In the genomic region with DNA sequence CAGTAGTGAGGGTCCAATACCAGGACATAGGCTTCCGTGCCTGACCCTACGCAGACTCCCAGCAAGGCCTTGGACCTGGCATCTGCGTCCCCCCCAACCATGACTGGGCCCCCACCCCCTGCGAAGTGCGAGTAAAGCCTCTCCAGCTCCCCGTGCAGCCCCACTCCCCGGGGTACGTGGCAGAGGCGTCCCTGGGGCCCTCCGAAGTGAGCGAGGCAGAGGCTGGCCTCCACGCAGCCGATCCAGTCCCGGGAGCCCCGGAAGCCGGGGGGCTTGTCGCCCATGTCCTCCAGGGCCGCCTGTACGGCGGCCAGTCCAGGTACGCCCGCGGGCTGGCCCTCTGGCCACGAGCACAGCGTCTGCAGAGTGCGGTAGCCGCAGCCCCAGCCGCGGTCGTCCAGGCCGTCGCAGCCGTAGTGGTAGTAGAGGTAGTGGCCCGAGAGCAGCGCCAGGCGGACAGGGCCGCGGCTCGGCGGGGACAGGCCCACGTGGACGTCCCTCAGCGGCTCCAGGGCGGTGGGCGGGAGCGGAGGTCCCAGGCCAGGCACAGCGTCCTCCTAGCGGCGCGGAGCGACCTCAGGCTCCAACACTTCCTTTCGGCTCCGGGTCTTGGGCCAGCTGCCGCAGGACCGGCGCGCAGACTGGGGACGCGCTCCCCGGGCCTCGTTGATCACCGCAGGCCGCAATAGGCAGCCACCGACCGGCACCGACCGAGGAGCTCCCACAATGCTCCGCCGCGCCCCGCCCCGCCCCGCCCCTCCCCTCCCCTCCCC, we compare ENCODE assay signal across 1 cellular context.
TF ChIP-seq lines count a peak whose summit lies in the region.

A gene (minus strand): TSS at position 728 of the 773 bp plus-strand sequence. CDS start 444 bp downstream, at position 284.

TF ChIP-seq in HEK293, 187 proteins besides CTCF, POLR2A, EP300 and RAD21 (continued from another document and continues in another):
- peak; percentile 99 for TF ChIP-seq ZFP37 (tag by site-specific recombination; IDR thresholded peaks at IDR 0.05)
- TF ChIP-seq, protein P1, sequence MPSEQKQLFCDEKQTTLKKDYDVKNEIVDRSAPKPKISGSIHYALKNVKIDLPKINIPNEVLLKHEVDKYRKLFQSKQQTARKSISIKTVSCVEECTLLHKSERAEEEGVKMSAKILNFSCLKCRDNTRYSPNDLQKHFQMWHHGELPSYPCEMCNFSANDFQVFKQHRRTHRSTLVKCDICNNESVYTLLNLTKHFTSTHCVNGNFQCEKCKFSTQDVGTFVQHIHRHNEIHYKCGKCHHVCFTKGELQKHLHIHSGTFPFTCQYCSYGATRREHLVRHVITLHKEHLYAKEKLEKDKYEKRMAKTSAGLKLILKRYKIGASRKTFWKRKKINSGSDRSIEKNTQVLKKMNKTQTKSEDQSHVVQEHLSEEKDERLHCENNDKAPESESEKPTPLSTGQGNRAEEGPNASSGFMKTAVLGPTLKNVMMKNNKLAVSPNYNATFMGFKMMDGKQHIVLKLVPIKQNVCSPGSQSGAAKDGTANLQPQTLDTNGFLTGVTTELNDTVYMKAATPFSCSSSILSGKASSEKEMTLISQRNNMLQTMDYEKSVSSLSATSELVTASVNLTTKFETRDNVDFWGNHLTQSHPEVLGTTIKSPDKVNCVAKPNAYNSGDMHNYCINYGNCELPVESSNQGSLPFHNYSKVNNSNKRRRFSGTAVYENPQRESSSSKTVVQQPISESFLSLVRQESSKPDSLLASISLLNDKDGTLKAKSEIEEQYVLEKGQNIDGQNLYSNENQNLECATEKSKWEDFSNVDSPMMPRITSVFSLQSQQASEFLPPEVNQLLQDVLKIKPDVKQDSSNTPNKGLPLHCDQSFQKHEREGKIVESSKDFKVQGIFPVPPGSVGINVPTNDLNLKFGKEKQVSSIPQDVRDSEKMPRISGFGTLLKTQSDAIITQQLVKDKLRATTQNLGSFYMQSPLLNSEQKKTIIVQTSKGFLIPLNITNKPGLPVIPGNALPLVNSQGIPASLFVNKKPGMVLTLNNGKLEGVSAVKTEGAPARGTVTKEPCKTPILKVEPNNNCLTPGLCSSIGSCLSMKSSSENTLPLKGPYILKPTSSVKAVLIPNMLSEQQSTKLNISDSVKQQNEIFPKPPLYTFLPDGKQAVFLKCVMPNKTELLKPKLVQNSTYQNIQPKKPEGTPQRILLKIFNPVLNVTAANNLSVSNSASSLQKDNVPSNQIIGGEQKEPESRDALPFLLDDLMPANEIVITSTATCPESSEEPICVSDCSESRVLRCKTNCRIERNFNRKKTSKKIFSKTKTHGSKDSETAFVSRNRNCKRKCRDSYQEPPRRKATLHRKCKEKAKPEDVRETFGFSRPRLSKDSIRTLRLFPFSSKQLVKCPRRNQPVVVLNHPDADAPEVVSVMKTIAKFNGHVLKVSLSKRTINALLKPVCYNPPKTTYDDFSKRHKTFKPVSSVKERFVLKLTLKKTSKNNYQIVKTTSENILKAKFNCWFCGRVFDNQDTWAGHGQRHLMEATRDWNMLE (tag by site-specific recombination; conservative IDR thresholded peaks at IDR 0.05; ENCODE audit: low read depth), result no peak
- TF ChIP-seq ZNF248 (tag by site-specific recombination; IDR thresholded peaks at IDR 0.05), result no peak
- TF ChIP-seq ZNF174 (tag by site-specific recombination; IDR thresholded peaks at IDR 0.05), result no peak
- peak; percentile 79 for TF ChIP-seq SP3 (tag by site-specific recombination; IDR thresholded peaks at IDR 0.05)
- TF ChIP-seq ZEB2 (tag by site-specific recombination; IDR thresholded peaks at IDR 0.05), result peak; percentile 90
- TF ChIP-seq, protein P2, sequence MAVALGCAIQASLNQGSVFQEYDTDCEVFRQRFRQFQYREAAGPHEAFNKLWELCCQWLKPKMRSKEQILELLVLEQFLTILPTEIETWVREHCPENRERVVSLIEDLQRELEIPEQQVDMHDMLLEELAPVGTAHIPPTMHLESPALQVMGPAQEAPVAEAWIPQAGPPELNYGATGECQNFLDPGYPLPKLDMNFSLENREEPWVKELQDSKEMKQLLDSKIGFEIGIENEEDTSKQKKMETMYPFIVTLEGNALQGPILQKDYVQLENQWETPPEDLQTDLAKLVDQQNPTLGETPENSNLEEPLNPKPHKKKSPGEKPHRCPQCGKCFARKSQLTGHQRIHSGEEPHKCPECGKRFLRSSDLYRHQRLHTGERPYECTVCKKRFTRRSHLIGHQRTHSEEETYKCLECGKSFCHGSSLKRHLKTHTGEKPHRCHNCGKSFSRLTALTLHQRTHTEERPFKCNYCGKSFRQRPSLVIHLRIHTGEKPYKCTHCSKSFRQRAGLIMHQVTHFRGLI (tag by site-specific recombination; IDR thresholded peaks at IDR 0.05), result no peak
- TF ChIP-seq ZNF776 (tag by site-specific recombination; IDR thresholded peaks at IDR 0.05; ENCODE audit: borderline replicate concordance), result no peak
- peak; percentile 90 for TF ChIP-seq KLF16 (tag by site-specific recombination; IDR thresholded peaks at IDR 0.05)
- no peak for TF ChIP-seq ZNF610 (tag by site-specific recombination; IDR thresholded peaks at IDR 0.05; ENCODE audit: borderline replicate concordance)
- peak; percentile 68 for TF ChIP-seq ZFHX2 (tag by site-specific recombination; conservative IDR thresholded peaks at IDR 0.05)
- no peak for TF ChIP-seq ZNF138 (tag by site-specific recombination; IDR thresholded peaks at IDR 0.05; ENCODE audit: borderline replicate concordance)
- TF ChIP-seq, protein P3, sequence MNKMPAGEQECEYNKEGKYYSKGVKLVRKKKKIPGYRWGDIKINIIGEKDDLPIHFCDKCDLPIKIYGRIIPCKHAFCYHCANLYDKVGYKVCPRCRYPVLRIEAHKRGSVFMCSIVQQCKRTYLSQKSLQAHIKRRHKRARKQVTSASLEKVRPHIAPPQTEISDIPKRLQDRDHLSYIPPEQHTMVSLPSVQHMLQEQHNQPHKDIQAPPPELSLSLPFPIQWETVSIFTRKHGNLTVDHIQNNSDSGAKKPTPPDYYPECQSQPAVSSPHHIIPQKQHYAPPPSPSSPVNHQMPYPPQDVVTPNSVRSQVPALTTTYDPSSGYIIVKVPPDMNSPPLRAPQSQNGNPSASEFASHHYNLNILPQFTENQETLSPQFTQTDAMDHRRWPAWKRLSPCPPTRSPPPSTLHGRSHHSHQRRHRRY (tag by site-specific recombination; IDR thresholded peaks at IDR 0.05), result peak; percentile 93
- no peak for TF ChIP-seq ZNF529 (tag by site-specific recombination; IDR thresholded peaks at IDR 0.05; ENCODE audit: insufficient replicate concordance)
- peak; percentile 73; the same call in 1 of the 2 replicates for TF ChIP-seq KLF7 (tag by site-specific recombination; IDR thresholded peaks at IDR 0.05; ENCODE audit: borderline replicate concordance)
- TF ChIP-seq ZBTB48 (tag by site-specific recombination; IDR thresholded peaks at IDR 0.05), result peak; percentile 58; the same call in 1 of the 2 replicates
- peak; percentile 73 for TF ChIP-seq ZXDB (tag by site-specific recombination; IDR thresholded peaks at IDR 0.05)
- no peak for TF ChIP-seq ZNF37A (tag by site-specific recombination; IDR thresholded peaks at IDR 0.05)
- peak; percentile 53 for TF ChIP-seq ZBTB20 (tag by site-specific recombination; IDR thresholded peaks at IDR 0.05)
- TF ChIP-seq, protein P4, sequence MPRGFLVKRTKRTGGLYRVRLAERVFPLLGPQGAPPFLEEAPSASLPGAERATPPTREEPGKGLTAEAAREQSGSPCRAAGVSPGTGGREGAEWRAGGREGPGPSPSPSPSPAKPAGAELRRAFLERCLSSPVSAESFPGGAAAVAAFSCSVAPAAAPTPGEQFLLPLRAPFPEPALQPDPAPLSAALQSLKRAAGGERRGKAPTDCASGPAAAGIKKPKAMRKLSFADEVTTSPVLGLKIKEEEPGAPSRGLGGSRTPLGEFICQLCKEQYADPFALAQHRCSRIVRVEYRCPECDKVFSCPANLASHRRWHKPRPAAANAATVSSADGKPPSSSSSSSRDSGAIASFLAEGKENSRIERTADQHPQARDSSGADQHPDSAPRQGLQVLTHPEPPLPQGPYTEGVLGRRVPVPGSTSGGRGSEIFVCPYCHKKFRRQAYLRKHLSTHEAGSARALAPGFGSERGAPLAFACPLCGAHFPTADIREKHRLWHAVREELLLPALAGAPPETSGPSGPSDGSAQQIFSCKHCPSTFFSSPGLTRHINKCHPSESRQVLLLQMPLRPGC (tag by site-specific recombination; IDR thresholded peaks at IDR 0.05), result peak; percentile 33; the same call in 1 of the 2 replicates
- TF ChIP-seq, protein P5, sequence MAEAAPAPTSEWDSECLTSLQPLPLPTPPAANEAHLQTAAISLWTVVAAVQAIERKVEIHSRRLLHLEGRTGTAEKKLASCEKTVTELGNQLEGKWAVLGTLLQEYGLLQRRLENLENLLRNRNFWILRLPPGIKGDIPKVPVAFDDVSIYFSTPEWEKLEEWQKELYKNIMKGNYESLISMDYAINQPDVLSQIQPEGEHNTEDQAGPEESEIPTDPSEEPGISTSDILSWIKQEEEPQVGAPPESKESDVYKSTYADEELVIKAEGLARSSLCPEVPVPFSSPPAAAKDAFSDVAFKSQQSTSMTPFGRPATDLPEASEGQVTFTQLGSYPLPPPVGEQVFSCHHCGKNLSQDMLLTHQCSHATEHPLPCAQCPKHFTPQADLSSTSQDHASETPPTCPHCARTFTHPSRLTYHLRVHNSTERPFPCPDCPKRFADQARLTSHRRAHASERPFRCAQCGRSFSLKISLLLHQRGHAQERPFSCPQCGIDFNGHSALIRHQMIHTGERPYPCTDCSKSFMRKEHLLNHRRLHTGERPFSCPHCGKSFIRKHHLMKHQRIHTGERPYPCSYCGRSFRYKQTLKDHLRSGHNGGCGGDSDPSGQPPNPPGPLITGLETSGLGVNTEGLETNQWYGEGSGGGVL (tag by site-specific recombination; IDR thresholded peaks at IDR 0.05), result no peak
- peak; percentile 82 for TF ChIP-seq ZNF335 (tag by site-specific recombination; conservative IDR thresholded peaks at IDR 0.05)
- TF ChIP-seq, protein P6, sequence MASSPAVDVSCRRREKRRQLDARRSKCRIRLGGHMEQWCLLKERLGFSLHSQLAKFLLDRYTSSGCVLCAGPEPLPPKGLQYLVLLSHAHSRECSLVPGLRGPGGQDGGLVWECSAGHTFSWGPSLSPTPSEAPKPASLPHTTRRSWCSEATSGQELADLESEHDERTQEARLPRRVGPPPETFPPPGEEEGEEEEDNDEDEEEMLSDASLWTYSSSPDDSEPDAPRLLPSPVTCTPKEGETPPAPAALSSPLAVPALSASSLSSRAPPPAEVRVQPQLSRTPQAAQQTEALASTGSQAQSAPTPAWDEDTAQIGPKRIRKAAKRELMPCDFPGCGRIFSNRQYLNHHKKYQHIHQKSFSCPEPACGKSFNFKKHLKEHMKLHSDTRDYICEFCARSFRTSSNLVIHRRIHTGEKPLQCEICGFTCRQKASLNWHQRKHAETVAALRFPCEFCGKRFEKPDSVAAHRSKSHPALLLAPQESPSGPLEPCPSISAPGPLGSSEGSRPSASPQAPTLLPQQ (tag by site-specific recombination; IDR thresholded peaks at IDR 0.05), result peak; percentile 86
- no peak for TF ChIP-seq ZNF16 (tag by site-specific recombination; IDR thresholded peaks at IDR 0.05; ENCODE audit: low read depth)
- TF ChIP-seq ZNF837 (tag by site-specific recombination; IDR thresholded peaks at IDR 0.05), result peak; percentile 57; the same call in 1 of the 2 replicates
- no peak for TF ChIP-seq ZNF791 (tag by site-specific recombination; IDR thresholded peaks at IDR 0.05)
- TF ChIP-seq, protein P7, sequence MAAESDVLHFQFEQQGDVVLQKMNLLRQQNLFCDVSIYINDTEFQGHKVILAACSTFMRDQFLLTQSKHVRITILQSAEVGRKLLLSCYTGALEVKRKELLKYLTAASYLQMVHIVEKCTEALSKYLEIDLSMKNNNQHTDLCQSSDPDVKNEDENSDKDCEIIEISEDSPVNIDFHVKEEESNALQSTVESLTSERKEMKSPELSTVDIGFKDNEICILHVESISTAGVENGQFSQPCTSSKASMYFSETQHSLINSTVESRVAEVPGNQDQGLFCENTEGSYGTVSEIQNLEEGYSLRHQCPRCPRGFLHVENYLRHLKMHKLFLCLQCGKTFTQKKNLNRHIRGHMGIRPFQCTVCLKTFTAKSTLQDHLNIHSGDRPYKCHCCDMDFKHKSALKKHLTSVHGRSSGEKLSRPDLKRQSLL (tag by site-specific recombination; IDR thresholded peaks at IDR 0.05), result peak; percentile 59; the same call in 1 of the 2 replicates
- peak; percentile 88 for TF ChIP-seq ZNF501 (tag by site-specific recombination; IDR thresholded peaks at IDR 0.05)
- TF ChIP-seq, protein P8, sequence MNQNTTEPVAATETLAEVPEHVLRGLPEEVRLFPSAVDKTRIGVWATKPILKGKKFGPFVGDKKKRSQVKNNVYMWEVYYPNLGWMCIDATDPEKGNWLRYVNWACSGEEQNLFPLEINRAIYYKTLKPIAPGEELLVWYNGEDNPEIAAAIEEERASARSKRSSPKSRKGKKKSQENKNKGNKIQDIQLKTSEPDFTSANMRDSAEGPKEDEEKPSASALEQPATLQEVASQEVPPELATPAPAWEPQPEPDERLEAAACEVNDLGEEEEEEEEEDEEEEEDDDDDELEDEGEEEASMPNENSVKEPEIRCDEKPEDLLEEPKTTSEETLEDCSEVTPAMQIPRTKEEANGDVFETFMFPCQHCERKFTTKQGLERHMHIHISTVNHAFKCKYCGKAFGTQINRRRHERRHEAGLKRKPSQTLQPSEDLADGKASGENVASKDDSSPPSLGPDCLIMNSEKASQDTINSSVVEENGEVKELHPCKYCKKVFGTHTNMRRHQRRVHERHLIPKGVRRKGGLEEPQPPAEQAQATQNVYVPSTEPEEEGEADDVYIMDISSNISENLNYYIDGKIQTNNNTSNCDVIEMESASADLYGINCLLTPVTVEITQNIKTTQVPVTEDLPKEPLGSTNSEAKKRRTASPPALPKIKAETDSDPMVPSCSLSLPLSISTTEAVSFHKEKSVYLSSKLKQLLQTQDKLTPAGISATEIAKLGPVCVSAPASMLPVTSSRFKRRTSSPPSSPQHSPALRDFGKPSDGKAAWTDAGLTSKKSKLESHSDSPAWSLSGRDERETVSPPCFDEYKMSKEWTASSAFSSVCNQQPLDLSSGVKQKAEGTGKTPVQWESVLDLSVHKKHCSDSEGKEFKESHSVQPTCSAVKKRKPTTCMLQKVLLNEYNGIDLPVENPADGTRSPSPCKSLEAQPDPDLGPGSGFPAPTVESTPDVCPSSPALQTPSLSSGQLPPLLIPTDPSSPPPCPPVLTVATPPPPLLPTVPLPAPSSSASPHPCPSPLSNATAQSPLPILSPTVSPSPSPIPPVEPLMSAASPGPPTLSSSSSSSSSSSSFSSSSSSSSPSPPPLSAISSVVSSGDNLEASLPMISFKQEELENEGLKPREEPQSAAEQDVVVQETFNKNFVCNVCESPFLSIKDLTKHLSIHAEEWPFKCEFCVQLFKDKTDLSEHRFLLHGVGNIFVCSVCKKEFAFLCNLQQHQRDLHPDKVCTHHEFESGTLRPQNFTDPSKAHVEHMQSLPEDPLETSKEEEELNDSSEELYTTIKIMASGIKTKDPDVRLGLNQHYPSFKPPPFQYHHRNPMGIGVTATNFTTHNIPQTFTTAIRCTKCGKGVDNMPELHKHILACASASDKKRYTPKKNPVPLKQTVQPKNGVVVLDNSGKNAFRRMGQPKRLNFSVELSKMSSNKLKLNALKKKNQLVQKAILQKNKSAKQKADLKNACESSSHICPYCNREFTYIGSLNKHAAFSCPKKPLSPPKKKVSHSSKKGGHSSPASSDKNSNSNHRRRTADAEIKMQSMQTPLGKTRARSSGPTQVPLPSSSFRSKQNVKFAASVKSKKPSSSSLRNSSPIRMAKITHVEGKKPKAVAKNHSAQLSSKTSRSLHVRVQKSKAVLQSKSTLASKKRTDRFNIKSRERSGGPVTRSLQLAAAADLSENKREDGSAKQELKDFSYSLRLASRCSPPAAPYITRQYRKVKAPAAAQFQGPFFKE (tag by site-specific recombination; IDR thresholded peaks at IDR 0.05; ENCODE audit: borderline replicate concordance), result no peak
- no peak for TF ChIP-seq ZNF184 (tag by site-specific recombination; IDR thresholded peaks at IDR 0.05)
- peak; percentile 65; the same call in 1 of the 2 replicates for TF ChIP-seq REPIN1 (tag by site-specific recombination; IDR thresholded peaks at IDR 0.05; ENCODE audit: low read depth)
- no peak for TF ChIP-seq TRIM28 (IDR thresholded peaks at IDR 0.05; ENCODE audit: borderline replicate concordance, low read length)
- TF ChIP-seq ZNF114 (tag by site-specific recombination; IDR thresholded peaks at IDR 0.05), result no peak
